In the genomic region with DNA sequence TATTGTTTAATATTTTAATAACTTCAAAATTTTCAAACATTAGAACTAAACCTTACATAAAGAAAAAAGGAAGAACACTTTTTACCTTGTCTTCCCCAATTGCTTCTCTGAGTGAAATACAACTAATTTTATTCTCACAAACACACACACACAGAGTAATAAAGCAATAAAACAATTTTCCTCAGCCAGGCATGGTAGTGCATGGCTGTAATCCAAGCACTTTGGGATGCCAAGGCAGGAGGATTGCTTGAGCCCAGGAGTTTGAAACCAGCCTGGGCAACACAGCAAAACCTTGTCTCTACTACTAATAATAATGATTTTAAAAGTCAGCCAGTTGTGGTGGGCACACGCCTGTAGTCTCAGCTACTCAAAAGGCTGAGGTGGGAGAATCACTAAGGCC, we compare ENCODE assay signal across 23 cellular contexts.
"Had no signal": no experiment of that assay in that cellular context is flagged by ENCODE, and none has a peak within 500 bp of the region (broad histone marks: within the 10 kb centered on the region; RNA-seq: fewer than 3 reads in every experiment).

No MANE protein-coding gene starts in this region.

- H3K27ac ChIP-seq: coronary artery, hepatocyte, lower lobe of right lung, ovary, right atrium auricular region, skin epidermis, stomach, thoracic aorta had no signal

- H3K9me3 ChIP-seq: lower lobe of right lung, ovary, right atrium auricular region, sigmoid colon, stomach, thoracic aorta had no signal

- DNase-seq: effector CD4-positive, alpha-beta T cell; foreskin melanocyte; head of caudate nucleus; kidney glomerular epithelial cell; lower lobe of right lung; mesenchymal stem cell; midbrain; naive B cell; nucleus accumbens; ovary; sigmoid colon; stimulated activated CD4-positive, alpha-beta T cell treated with anti-CD3 and anti-CD28 coated beads, Interleukin-12 subunit alpha, Interleukin-12 subunit beta, amount 100 ng/mL, for 4 hours; stimulated activated naive CD4-positive, alpha-beta T cell; stomach; substantia nigra had no signal

- H3K27me3 Mint-ChIP-seq: naive B cell, type B pancreatic cell had no signal

- H3K27me3 ChIP-seq: hepatocyte, ovary, right atrium auricular region, sigmoid colon, stomach had no signal

- H3K36me3 Mint-ChIP-seq: naive B cell had no signal

- H3K36me3 ChIP-seq: lower lobe of right lung, ovary, right atrium auricular region, sigmoid colon, stomach, thoracic aorta had no signal

- H3K27ac Mint-ChIP-seq: type B pancreatic cell had no signal

- ATAC-seq: left lobe of liver, lower lobe of right lung had no signal

- H3K4me3 ChIP-seq: coronary artery, hepatocyte, lower lobe of right lung, ovary, right atrium auricular region, sigmoid colon, skin epidermis, stomach, thoracic aorta had no signal

- H3K4me2 ChIP-seq: hepatocyte had no signal

- H3K9me3 Mint-ChIP-seq: naive B cell, neural crest cell, type B pancreatic cell had no signal

- H3K4me3 Mint-ChIP-seq: neural crest cell, type B pancreatic cell had no signal

- H2AFZ ChIP-seq: hepatocyte had no signal
